ENCODE assay signal across 9 cellular contexts in genomic region chr7:44040493-44040891, GRCh38. TPM values are rescaled to one million over a fixed set of nuclear protein-coding genes. Genes with fewer than 3 reads are reported as not detected.
A peak's percentile ranks its signal among the peaks of the same experiment; 100 is the strongest.
DNase-seq lines count a peak whose midpoint lies in the region; ATAC-seq and TF ChIP-seq lines count a peak whose summit lies in the region.
"Not testable (repeated sequence)": the region's sequence is repeated elsewhere in the genome, so short reads cannot be mapped to it uniquely, and the experiment has no call there.
"Had no signal": no experiment of that assay in that cellular context is flagged by ENCODE, and none has a peak within 500 bp of the region (broad histone marks: within the 10 kb centered on the region; RNA-seq: fewer than 3 reads in every experiment).

No MANE protein-coding gene starts in this region.

- peak overlapping the region; percentile 27 for H3K27ac ChIP-seq in left ventricle myocardium inferior (replicated peaks)
- not testable (repeated sequence) for H3K27ac ChIP-seq in psoas muscle
- H3K27ac ChIP-seq in tibial nerve: peak overlapping the region in 3 of 4 donors; percentile 1 to 65 (median 64)

- H3K4me1 ChIP-seq in adipocyte (ENCODE audit: control insufficient read depth, insufficient read depth, low read length) (peaks cover 10% of the 10 kb centered on the region), left ventricle myocardium inferior (peaks cover 28% of the 10 kb centered on the region), psoas muscle (peaks cover 11% of the 10 kb centered on the region), tibial nerve (peaks cover 0 to 18% (median 6%) of the 10 kb centered on the region in 4 donors)

- H3K27ac Mint-ChIP-seq in activated B cell treated with CpG ODN at 0.5 μM for 24 hours: peak overlapping the region; percentile 83

- POLR2A ChIA-PET in activated B cell treated with CpG ODN at 0.5 μM for 24 hours (lab: Charles Lee): interaction anchor here (0.9 kb wide), 1 partner anchor 84 kb away, joined by 3 read pairs; no protein-coding TSS in a partner anchor

- H3K36me3 ChIP-seq in adipocyte (ENCODE audit: control insufficient read depth, insufficient read depth, low read length, severe bottlenecking); left ventricle myocardium inferior; psoas muscle (ENCODE audit: insufficient read depth in 1 of 2, low read depth in 1 of 2); tibial nerve: not testable (repeated sequence)

- H3K27me3 ChIP-seq in adipocyte (replicated peaks; ENCODE audit: control insufficient read depth, insufficient read depth, low read length); left ventricle myocardium inferior (ENCODE audit: low read depth); psoas muscle (ENCODE audit: insufficient read depth in 3 of 3, low read length in 2 of 3); tibial nerve: not testable (repeated sequence)

- 13 to 20% (median 16%) methylated on average over 18 to 46 of the region's 46 CpGs for WGBS in psoas muscle, 3 donors
- WGBS in tibial nerve, 2 donors: 1 to 8% methylated on average over 20 of the region's 46 CpGs

- not testable (repeated sequence) for H3K27me3 Mint-ChIP-seq in activated B cell treated with CpG ODN at 0.5 μM for 24 hours

- intact Hi-C loops in activated B cell treated with CpG ODN at 0.5 μM for 24 hours (cut with micrococcal nuclease) (loop anchor here (10.0 kb wide), 1 partner anchor 534 kb away; the partner anchor contains the start of gene DDX56), psoas muscle (cut with DNase I) (loop anchor here in 1 of 2 donors (5.0 kb wide), 1 partner anchor 42 kb away; the partner anchor contains the start of gene POLM)
- intact Hi-C loops in left ventricle myocardium inferior (cut with micrococcal nuclease): not testable (repeated sequence)

- CTCF ChIA-PET in activated B cell treated with CpG ODN at 0.5 μM for 24 hours (lab: Charles Lee): not testable (repeated sequence)

- peak overlapping the region; percentile 82 for H3K4me3 Mint-ChIP-seq in activated B cell treated with CpG ODN at 0.5 μM for 24 hours

- peaks cover 26% of the 10 kb centered on the region for H3K4me1 Mint-ChIP-seq in activated B cell treated with CpG ODN at 0.5 μM for 24 hours

- H3K9me3 Mint-ChIP-seq in activated B cell treated with CpG ODN at 0.5 μM for 24 hours: not testable (repeated sequence)

- not testable (repeated sequence) for H3K9ac ChIP-seq in adipocyte (ENCODE audit: low read length)

- ATAC-seq in HG02642 (IDR thresholded peaks at IDR 0.05; ENCODE audit: poor library complexity, unreplicated experiment) (peak; percentile 42), activated B cell treated with CpG ODN at 0.5 μM for 24 hours (ENCODE audit: low read depth) (peak; percentile 62), psoas muscle (peak in 2 of 4 donors; percentile 8 to 13)

- not testable (repeated sequence) for H3K4me3 ChIP-seq in adipocyte (ENCODE audit: low read length)
- H3K4me3 ChIP-seq in left ventricle myocardium inferior (peak overlapping the region; percentile 61), psoas muscle (peak overlapping the region; percentile 34), tibial nerve (peak overlapping the region; percentile 11 to 46 (median 34))

- TF ChIP-seq EP300 in tibial nerve (IDR thresholded peaks at IDR 0.05): not testable (repeated sequence)

- peak; percentile 55 for TF ChIP-seq POLR2A in GM15510 (IDR thresholded peaks at IDR 0.05; ENCODE audit: borderline replicate concordance, extremely low read depth, insufficient read length)
- not testable (repeated sequence) for TF ChIP-seq POLR2A in tibial nerve (IDR thresholded peaks at IDR 0.05)

- H3K9me3 ChIP-seq in adipocyte (ENCODE audit: control insufficient read depth, low read length); left ventricle myocardium inferior (replicated peaks); psoas muscle; tibial nerve: not testable (repeated sequence)

- TF ChIP-seq CTCF in activated B cell treated with CpG ODN at 0.5 μM for 24 hours (IDR thresholded peaks at IDR 0.05); psoas muscle (IDR thresholded peaks at IDR 0.05): not testable (repeated sequence)
- peak; percentile 33 for TF ChIP-seq CTCF in left ventricle myocardium inferior (IDR thresholded peaks at IDR 0.05; ENCODE audit: borderline replicate concordance)
- peak in 3 of 5 experiments; percentile 10 to 28 (median 22) for TF ChIP-seq CTCF in tibial nerve (IDR thresholded peaks at IDR 0.05)

- H3K36me3 Mint-ChIP-seq in activated B cell treated with CpG ODN at 0.5 μM for 24 hours (ENCODE audit: low read depth): not testable (repeated sequence)

- DNase-seq in NCI-H1092 (lab: John Stamatoyannopoulos, UW) (peak; percentile 47), activated B cell treated with CpG ODN at 0.5 μM for 24 hours (peak; percentile 65), adipocyte (ENCODE audit: low read depth) (peak; percentile 21), psoas muscle (peak in 1 of 2 donors; percentile 57)
- not testable (repeated sequence) for DNase-seq in left ventricle myocardium inferior; tibial nerve (ENCODE audit: low spot score in 2 of 2)

RNA-seq across cellular contexts. Expression of gene DBNL, which starts 4.0 kb away (rescaled TPM):
- total RNA-seq in activated B cell treated with CpG ODN at 0.5 μM for 24 hours: 198 and 210 TPM in 2 replicates
- total RNA-seq in left ventricle myocardium inferior: 33.1 TPM
- 10 to 100 TPM; 33.4 to 45.1 (median 38.7) TPM for total RNA-seq in psoas muscle
- 10 to 100 TPM; 35.5 to 66.7 (median 53.0) TPM for polyA plus RNA-seq in psoas muscle
- total RNA-seq in tibial nerve: 100 to 1,000 TPM; 113 to 139 (median 126) TPM

RNA-seq across cellular contexts. Expression of gene PGAM2, which starts 24.9 kb away (rescaled TPM):
- total RNA-seq in activated B cell treated with CpG ODN at 0.5 μM for 24 hours (1.1 and 1.2 TPM in 2 replicates), left ventricle myocardium inferior (671 TPM), psoas muscle (100 to 1,000 TPM; 214 to 449 (median 298) TPM), tibial nerve (under 1 TPM in 1 of 4 donors, not detected in 3; 0.98 TPM)
- 1,000 to 10,000 TPM in 1 of 3 donors, 100 to 1,000 TPM in 2; 285 to 1,581 (median 569) TPM for polyA plus RNA-seq in psoas muscle

RNA-seq across cellular contexts. Expression of gene POLM, which starts 41.8 kb away (rescaled TPM):
- total RNA-seq in activated B cell treated with CpG ODN at 0.5 μM for 24 hours: 53.0 and 69.7 TPM in 2 replicates
- 12.4 TPM for total RNA-seq in left ventricle myocardium inferior
- total RNA-seq in psoas muscle: 10 to 100 TPM in 3 of 4 donors, 1 to 10 TPM in 1; 7.7 to 13.1 (median 10.4) TPM
- polyA plus RNA-seq in psoas muscle: 1 to 10 TPM; 7.1 to 9.6 (median 7.1) TPM
- total RNA-seq in tibial nerve: 100 to 1,000 TPM in 1 of 4 donors, 10 to 100 TPM in 3; 31.0 to 104 (median 89.5) TPM

RNA-seq across cellular contexts. Expression of gene SPDYE1, which starts 42.8 kb away (rescaled TPM):
- not detected in 2 replicates for total RNA-seq in activated B cell treated with CpG ODN at 0.5 μM for 24 hours
- not detected for total RNA-seq in left ventricle myocardium inferior
- not detected for total RNA-seq in psoas muscle
- polyA plus RNA-seq in psoas muscle: not detected
- not detected for total RNA-seq in tibial nerve
- total RNA-seq: uterus had no signal

Comparison
In these comparisons a context has a peak if more than half of its experiments do, and no peak if none do; other contexts are left out.
1. RNA of gene PGAM2, which starts 24.9 kb away (total RNA-seq): 671 TPM in left ventricle myocardium inferior (single experiment) and 214 to 449 TPM in psoas muscle; 1.1 to 1.2 TPM in activated B cell treated with CpG ODN at 0.5 μM for 24 hours and 0.98 TPM in tibial nerve; every median in the first group is over 10 times any median in the second.